ENCODE assay signal across 8 cellular contexts in the genomic region with DNA sequence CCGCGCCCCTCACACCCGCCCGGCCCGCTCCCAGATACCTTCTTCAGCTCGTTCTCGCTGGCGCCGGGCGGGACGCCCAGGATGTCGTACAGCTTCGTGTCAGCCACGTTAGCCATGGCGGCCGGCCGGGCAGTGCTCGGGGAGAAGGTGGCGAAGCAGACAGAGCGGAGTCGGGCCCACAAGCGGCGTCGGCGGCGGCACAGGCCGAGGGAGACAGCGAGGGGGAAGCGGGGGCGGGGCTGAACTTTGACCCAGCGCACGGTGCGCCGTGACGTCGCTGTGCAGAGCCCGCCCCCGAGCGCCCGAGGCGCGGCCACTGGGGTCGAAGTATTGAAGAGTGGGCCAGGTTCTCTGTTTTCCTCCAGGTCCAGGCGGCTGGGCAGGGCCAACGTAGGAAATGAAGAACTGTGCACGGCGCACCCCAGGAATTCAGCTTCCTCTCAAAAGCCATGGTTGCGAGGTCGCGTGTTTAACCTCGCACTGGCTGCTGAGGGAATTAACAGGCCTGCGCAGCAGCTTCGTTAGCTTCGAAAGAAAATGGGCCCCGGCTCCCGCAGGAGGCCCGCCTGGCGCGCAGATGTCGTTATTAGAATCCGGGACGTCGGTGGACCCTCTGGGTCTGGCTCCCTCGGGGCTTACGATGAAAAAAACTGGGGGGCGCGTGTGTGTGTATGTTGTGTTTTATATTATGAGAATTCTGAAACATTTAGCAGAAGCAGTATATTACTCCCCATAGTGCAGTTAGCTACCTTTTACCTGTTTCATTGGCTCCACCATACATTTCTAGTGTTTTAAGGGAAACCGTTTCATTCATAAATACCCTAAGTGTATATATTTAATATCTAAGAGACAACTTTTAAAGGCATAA. TPM values are rescaled to one million over a fixed set of nuclear protein-coding genes. Genes with fewer than 3 reads are reported as not detected.
DNase-seq lines count a peak whose midpoint lies in the region; ATAC-seq and TF ChIP-seq lines count a peak whose summit lies in the region.

A gene (minus strand): TSS at position 218 of the 868 bp plus-strand sequence. CDS start 102 bp downstream, at position 116.

- H3K4me3 Mint-ChIP-seq in activated CD4-positive, alpha-beta T cell treated with anti-CD3 and anti-CD28 coated beads for 36 hours: peak within 1 kb of the TSS; percentile 85

- CTCF ChIA-PET in activated CD4-positive, alpha-beta T cell treated with anti-CD3 and anti-CD28 coated beads for 36 hours (lab: Charles Lee): interaction anchor here (0.7 to 3.4 kb wide), 11 partner anchors 10 to 299 kb away, joined by 3 to 13 read pairs (median 4); no protein-coding TSS in a partner anchor

- peak within 1 kb of the TSS; percentile 93 for H3K4me3 ChIP-seq in choroid plexus epithelial cell (ENCODE audit: low read depth, low read length)

- H3K9me3 Mint-ChIP-seq in activated CD4-positive, alpha-beta T cell treated with anti-CD3 and anti-CD28 coated beads for 36 hours (ENCODE audit: low read depth): no peaks in the 10 kb centered on the region

- intact Hi-C loops in activated CD4-positive, alpha-beta T cell treated with anti-CD3 and anti-CD28 coated beads for 36 hours (cut with DNase I, micrococcal nuclease): loop anchor here (1.0 to 5.0 kb wide), 18 partner anchors 25 to 1637 kb away; a partner anchor contains a TSS

- ATAC-seq in GM19043 (IDR thresholded peaks at IDR 0.05; ENCODE audit: low read depth, unreplicated experiment) (peak; percentile 77), HG03378 (IDR thresholded peaks at IDR 0.05; ENCODE audit: unreplicated experiment) (peak; percentile 61)
- ATAC-seq in activated CD4-positive, alpha-beta T cell treated with anti-CD3 and anti-CD28 coated beads for 36 hours: peak; percentile 87

- DNase-seq in Ammon's horn (ENCODE audit: low spot score) (peak; percentile 95), NCI-H510A (lab: John Stamatoyannopoulos, UW) (peak; percentile 77), choroid plexus epithelial cell (ENCODE audit: low read depth) (peak; percentile 94), kidney tubule cell (ENCODE audit: low spot score) (peak; percentile 88)
- peak; percentile 96 for DNase-seq in activated CD4-positive, alpha-beta T cell treated with anti-CD3 and anti-CD28 coated beads for 36 hours
- DNase-seq in stimulated activated CD4-positive, alpha-beta T cell treated with anti-CD3 and anti-CD28 coated beads, Interleukin-1b, Interleukin-23, amount 100 ng/mL, for 1 hour (ENCODE audit: low read depth in 2 of 2): peak; percentile 73 to 95

- H3K27ac Mint-ChIP-seq in activated CD4-positive, alpha-beta T cell treated with anti-CD3 and anti-CD28 coated beads for 36 hours: peak within 1 kb of the TSS; percentile 99

- H3K36me3 Mint-ChIP-seq in activated CD4-positive, alpha-beta T cell treated with anti-CD3 and anti-CD28 coated beads for 36 hours (ENCODE audit: low read depth): peaks cover 37% of the 10 kb centered on the region

- POLR2A ChIA-PET in activated CD4-positive, alpha-beta T cell treated with anti-CD3 and anti-CD28 coated beads for 36 hours (lab: Charles Lee): interaction anchor here (1.1 kb wide), 3 partner anchors 10 to 151 kb away, joined by 3 to 4 read pairs (median 3); no protein-coding TSS in a partner anchor

- H3K27me3 Mint-ChIP-seq in activated CD4-positive, alpha-beta T cell treated with anti-CD3 and anti-CD28 coated beads for 36 hours: no peaks in the 10 kb centered on the region

- TF ChIP-seq CTCF in choroid plexus epithelial cell (conservative IDR thresholded peaks at IDR 0.05; ENCODE audit: low read depth, low read length): no peak

- H3K4me1 Mint-ChIP-seq in activated CD4-positive, alpha-beta T cell treated with anti-CD3 and anti-CD28 coated beads for 36 hours: peaks cover 55% of the 10 kb centered on the region

RNA-seq across cellular contexts. Expression of the gene that starts here (rescaled TPM):
- 10 to 100 TPM; 57.2 to 71.2 TPM for total RNA-seq in activated CD4-positive, alpha-beta T cell treated with anti-CD3 and anti-CD28 coated beads for 36 hours

Comparison
In these comparisons a context has a peak if more than half of its experiments do, and no peak if none do; other contexts are left out.
1. Peak in every context shown above with its lines: DNase-seq, ATAC-seq and H3K4me3 ChIP-seq.